10 cellular contexts compared by ENCODE assay signal in genomic region chr19:41325640-41325946, GRCh38. TPM values are rescaled to one million over a fixed set of nuclear protein-coding genes. Genes with fewer than 3 reads are reported as not detected.
DNase-seq lines count a peak whose midpoint lies in the region; ATAC-seq and TF ChIP-seq lines count a peak whose summit lies in the region.
"Had no signal": no experiment of that assay in that cellular context is flagged by ENCODE, and none has a peak within 500 bp of the region (broad histone marks: within the 10 kb centered on the region; RNA-seq: fewer than 3 reads in every experiment).

No MANE protein-coding gene starts in this region.

- peaks cover 1% of the 10 kb centered on the region; the same call in 1 of the 2 replicates for H3K27me3 Mint-ChIP-seq in H9 (ENCODE audit: low read depth)

- peaks cover 12% of the 10 kb centered on the region; the same call in 1 of the 2 replicates for H3K4me1 ChIP-seq in H9 (ENCODE audit: insufficient read depth, low read length)
- H3K4me1 ChIP-seq in adipocyte (ENCODE audit: control insufficient read depth, insufficient read depth, low read length): peaks cover 52% of the 10 kb centered on the region

- no peak overlapping the region for H2AFZ ChIP-seq in H9 (ENCODE audit: low read length)

- peaks cover 14% of the 10 kb centered on the region for H3K23me2 ChIP-seq in H9 (ENCODE audit: insufficient read length, low read depth, low read length, poor library complexity, severe bottlenecking)

- peaks cover 3% of the 10 kb centered on the region for H4K20me1 ChIP-seq in H9 (ENCODE audit: control insufficient read depth, insufficient read depth, insufficient read length)

- no peak overlapping the region for H3T11ph ChIP-seq in H9 (ENCODE audit: low read length)

- no peak overlapping the region for H2BK120ac ChIP-seq in H9 (ENCODE audit: low read depth, low read length, poor library complexity, severe bottlenecking)

- H3K18ac ChIP-seq in H9 (ENCODE audit: insufficient read length, low read depth, low read length): no peak overlapping the region

- no peak overlapping the region for H2BK15ac ChIP-seq in H9 (ENCODE audit: low read depth, low read length)

- H4K5ac ChIP-seq in H9 (ENCODE audit: insufficient read length, low read depth, low read length): no peak overlapping the region

- no peak for TF ChIP-seq CTCF in H9 (conservative IDR thresholded peaks at IDR 0.05)
- TF ChIP-seq CTCF in lower leg skin (IDR thresholded peaks at IDR 0.05): no peak

- H3K56ac ChIP-seq in H9 (ENCODE audit: insufficient read length, low read depth, low read length): no peak overlapping the region

- H3K79me1 ChIP-seq in H9 (ENCODE audit: insufficient read depth, low read depth, low read length, poor library complexity, severe bottlenecking): no peaks in the 10 kb centered on the region

- no peak for ATAC-seq in HG03432 (IDR thresholded peaks at IDR 0.05; ENCODE audit: unreplicated experiment)
- no peak for ATAC-seq in HG02970 (IDR thresholded peaks at IDR 0.05; ENCODE audit: low FRiP score, unreplicated experiment)

- H4K8ac ChIP-seq in H9 (replicated peaks; ENCODE audit: insufficient read length, low read depth, low read length): no peak overlapping the region

- H3K4me3 ChIP-seq in adipocyte (ENCODE audit: low read length): no peak overlapping the region
- peak overlapping the region in 1 of 7 experiments; percentile 2 for H3K4me3 ChIP-seq in skin epidermis
- H3K4me3 ChIP-seq in lower leg skin (ENCODE audit: low read depth, poor library complexity, severe bottlenecking): no peak overlapping the region

- no peak for TF ChIP-seq POLR2A in lower leg skin (IDR thresholded peaks at IDR 0.05)

- H3K36me3 Mint-ChIP-seq in H9 (ENCODE audit: insufficient read depth in 1 of 3, low read depth in 3 of 3): peaks cover 3 to 41% (median 13%) of the 10 kb centered on the region in 3 experiments; a peak in 5 of 7 replicates

- intact Hi-C loops in lower leg skin (cut with DNase I; ENCODE audit: low total_unique reads): no loop called here

- H3K36me3 ChIP-seq in adipocyte (ENCODE audit: control insufficient read depth, insufficient read depth, low read length, severe bottlenecking): peaks cover 15% of the 10 kb centered on the region

- H3K23ac ChIP-seq in H9 (ENCODE audit: insufficient read length, low read depth, low read length): no peak overlapping the region

- peaks cover 49 to 54% of the 10 kb centered on the region in 2 experiments for H3K4me1 Mint-ChIP-seq in H9

- H2BK20ac ChIP-seq in H9 (ENCODE audit: low read depth, low read length, poor library complexity, severe bottlenecking): no peak overlapping the region

- H2BK5ac ChIP-seq in H9 (ENCODE audit: insufficient read length, low read length): no peak overlapping the region

- H3K4ac ChIP-seq in H9 (ENCODE audit: low read depth, low read length): no peak overlapping the region

- H2BK12ac ChIP-seq in H9 (ENCODE audit: insufficient read length, low read depth, low read length): no peak overlapping the region

- H2AK5ac ChIP-seq in H9 (ENCODE audit: insufficient read length, low read length): no peak overlapping the region

- no peaks in the 10 kb centered on the region for H3K9me3 ChIP-seq in H9 (ENCODE audit: control insufficient read depth, low read depth, low read length)
- H3K9me3 ChIP-seq in adipocyte (ENCODE audit: control insufficient read depth, low read length): no peaks in the 10 kb centered on the region

- H3K4me3 Mint-ChIP-seq in H9: peak overlapping the region; percentile 56 to 83

- peak overlapping the region; percentile 97 for H3K4me2 ChIP-seq in H9 (ENCODE audit: insufficient read depth, insufficient read length, low read length)

- no peaks in the 10 kb centered on the region for H3K9me3 Mint-ChIP-seq in H9

- H3K27ac Mint-ChIP-seq in H9: no peak overlapping the region; a peak in 1 of 7 replicates

- H3K27ac ChIP-seq in H9 (ENCODE audit: insufficient read length, low read depth, low read length): no peak overlapping the region
- peak overlapping the region in 20 of 21 experiments; percentile 34 to 95 (median 83) for H3K27ac ChIP-seq in skin epidermis

- H3K14ac ChIP-seq in H9 (ENCODE audit: insufficient read depth, low read length): no peak overlapping the region; the same call in 1 of the 2 replicates

- DNase-seq in H9 (no peak), adipocyte (ENCODE audit: low read depth) (no peak), iPS-NIHi11 (ENCODE audit: low spot score) (peak; percentile 48), NCI-H2227 treated with DMSO at 0.1 percent for 48 hours (lab: John Stamatoyannopoulos, UW) (no peak), lower leg skin (ENCODE audit: low spot score in 2 of 2) (no peak)
- DNase-seq: NCI-H1694 treated with DMSO at 0.1 percent for 48 hours; stimulated activated CD4-positive, alpha-beta T cell treated with anti-CD3 and anti-CD28 coated beads, Interleukin-2, amount 100 ng/mL, for 24 hours had no signal

- WGBS in H9 (ENCODE audit: extremely low coverage, insufficient read length, low lambda C conversion rate): no CpG with 5 or more reads among the region's 10 CpGs
- WGBS in lower leg skin, 2 donors: 18 to 43% methylated on average over 10 of the region's 10 CpGs

- no peak overlapping the region for H4K91ac ChIP-seq in H9 (ENCODE audit: insufficient read length, low read depth, low read length)

- no peaks in the 10 kb centered on the region for H3K27me3 ChIP-seq in H9 (ENCODE audit: insufficient read depth, low read length)
- no peaks in the 10 kb centered on the region for H3K27me3 ChIP-seq in adipocyte (replicated peaks; ENCODE audit: control insufficient read depth, insufficient read depth, low read length)

- no peaks in the 10 kb centered on the region for H3K79me2 ChIP-seq in H9 (ENCODE audit: insufficient read depth, low read length)

- H3K9ac ChIP-seq in H9 (ENCODE audit: extremely low read depth, insufficient read length, low read length) (no peak overlapping the region), adipocyte (ENCODE audit: low read length) (peak overlapping the region; percentile 16)

RNA-seq across cellular contexts. Expression of gene CCDC97, which starts 15.6 kb away (rescaled TPM):
- total RNA-seq in H9 (2021): 37.2 and 39.4 TPM in 2 replicates
- total RNA-seq in lower leg skin: 10 to 100 TPM; 11.6 to 19.6 (median 13.7) TPM

RNA-seq across cellular contexts. Expression of gene TGFB1, which starts 28.1 kb away (rescaled TPM):
- total RNA-seq in H9 (2021) (30.1 and 31.3 TPM in 2 replicates), lower leg skin (10 to 100 TPM; 11.4 to 26.9 (median 22.2) TPM)

RNA-seq across cellular contexts. Expression of gene B9D2, which starts 38.4 kb away (rescaled TPM):
- total RNA-seq in H9 (2021) (4.8 and 5.2 TPM in 2 replicates), lower leg skin (1 to 10 TPM; 1.7 to 3.7 (median 2.5) TPM)

RNA-seq across cellular contexts. Expression of gene TMEM91, which starts 50.7 kb away (rescaled TPM):
- total RNA-seq in H9 (2021) (5.7 and 6.1 TPM in 2 replicates), lower leg skin (100 to 1,000 TPM in 1 of 4 donors, 10 to 100 TPM in 3; 25.4 to 115 (median 54.9) TPM)
